Comparison of ENCODE assay signal across 31 cellular contexts in the genomic region with DNA sequence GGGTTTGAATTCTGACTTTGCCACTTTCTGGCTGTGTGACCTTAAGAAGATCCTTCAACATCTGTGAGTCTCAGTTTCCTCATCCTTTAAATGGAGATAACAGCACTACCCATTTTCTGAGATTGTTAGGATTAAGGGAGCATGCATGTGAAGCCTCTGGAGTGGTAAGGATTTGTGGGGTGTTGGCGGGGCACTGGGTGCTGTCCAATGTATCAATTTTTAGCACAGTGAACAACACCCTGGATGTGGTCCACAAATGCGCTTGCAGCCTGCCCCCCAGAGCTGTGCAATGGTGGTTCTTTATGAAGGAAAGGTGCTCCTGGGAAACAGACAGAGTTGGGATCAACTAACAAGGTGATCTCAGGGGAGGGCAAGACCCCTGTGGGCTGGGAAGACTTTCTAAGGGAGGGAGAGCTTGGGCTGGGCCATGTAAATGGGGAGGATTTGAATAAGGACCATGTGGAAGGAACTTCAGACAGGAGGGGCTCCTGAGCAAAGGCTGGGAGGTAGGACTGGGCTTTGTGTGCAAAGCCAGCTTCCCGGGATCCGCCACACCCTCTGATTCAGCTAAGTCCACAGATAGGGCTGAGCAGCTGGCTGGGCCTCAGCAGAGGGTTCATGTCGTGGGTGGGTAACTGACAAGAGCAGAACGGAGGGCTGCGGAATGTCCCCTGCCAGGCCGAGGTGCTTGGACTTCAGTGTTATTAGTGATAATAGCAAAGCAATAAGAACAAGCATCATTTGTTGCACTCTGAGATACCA. TPM values are rescaled to one million over a fixed set of nuclear protein-coding genes. Genes with fewer than 3 reads are reported as not detected.
DNase-seq lines count a peak whose midpoint lies in the region; ATAC-seq and TF ChIP-seq lines count a peak whose summit lies in the region.
"Had no signal": no experiment of that assay in that cellular context is flagged by ENCODE, and none has a peak within 500 bp of the region (broad histone marks: within the 10 kb centered on the region; RNA-seq: fewer than 3 reads in every experiment).

No MANE protein-coding gene starts in this region.

- H2AFZ ChIP-seq in H9 (ENCODE audit: low read length) = no peak overlapping the region

- H3K23me2 ChIP-seq in H9 (ENCODE audit: insufficient read length, low read depth, low read length, poor library complexity, severe bottlenecking) = no peaks in the 10 kb centered on the region

- no peak overlapping the region for H2BK5ac ChIP-seq in H9 (ENCODE audit: insufficient read length, low read length)

- intact Hi-C loops in Calu3 (cut with micrococcal nuclease; ENCODE audit: unreplicated experiment) = no loop called here

- H3K4me1 Mint-ChIP-seq in Calu3 (ENCODE audit: low read depth, unreplicated experiment) = no peaks in the 10 kb centered on the region
- peaks cover 9 to 30% of the 10 kb centered on the region in 2 experiments for H3K4me1 Mint-ChIP-seq in H9
- H3K4me1 Mint-ChIP-seq: activated CD4-positive, alpha-beta memory T cell treated with anti-CD3 and anti-CD28 coated beads, Interleukin-2, amount 10 ng/mL, durations not matched to agents 7 days and 5 days; activated T-helper 17 cell treated with anti-CD3 and anti-CD28 coated beads, Interleukin-2, amount 50 U/mL, for 72 hours; immature natural killer cell; stimulated activated naive CD8-positive, alpha-beta T cell treated with anti-CD3 and anti-CD28 coated beads, Interleukin-15, amount 100 ng/mL, for 72 hours; T-cell had no signal

- no peak overlapping the region for H4K5ac ChIP-seq in H9 (ENCODE audit: insufficient read length, low read depth, low read length)

- H3K36me3 Mint-ChIP-seq in Calu3 (ENCODE audit: insufficient read depth, unreplicated experiment) (no peaks in the 10 kb centered on the region), H9 (ENCODE audit: insufficient read depth in 1 of 3, low read depth in 3 of 3) (no peaks in the 10 kb centered on the region; a peak in 1 of 7 replicates)
- H3K36me3 Mint-ChIP-seq: immature natural killer cell; naive thymus-derived CD4-positive, alpha-beta T cell; T-cell had no signal

- DNase-seq in LHCN-M2 (ENCODE audit: low read depth) (peak; percentile 41), WERI-Rb-1 (peak; percentile 45), iPS-NIHi7 (ENCODE audit: extremely low spot score) (peak; percentile 54), GM20000 (ENCODE audit: low spot score) (no peak), Calu3 (no peak), H9 (no peak)
- DNase-seq: activated CD4-positive, alpha-beta memory T cell treated with anti-CD3 and anti-CD28 coated beads, Interleukin-2, amount 10 ng/mL, durations not matched to agents 7 days and 5 days; activated CD4-positive, CD25-positive, alpha-beta regulatory T cell treated with anti-CD3 and anti-CD28 coated beads, Interleukin-2, amount 50 U/mL, for 72 hours; activated naive CD4-positive, alpha-beta T cell treated with anti-CD3 and anti-CD28 coated beads, Interleukin-2, amount 50 U/mL, for 16 hours; effector CD8-positive, alpha-beta T cell; foreskin keratinocyte; immature natural killer cell; mesenchymal stem cell; naive thymus-derived CD4-positive, alpha-beta T cell; NCI-H1436; NCI-H2107; NCI-H446; SIG-M5; stimulated activated CD4-positive, alpha-beta T cell treated with anti-CD3 and anti-CD28 coated beads, Interleukin-1b, Interleukin-23, amount 100 ng/mL, for 48 hours; stimulated activated CD8-positive, alpha-beta memory T cell treated with anti-CD3 and anti-CD28 coated beads, Interleukin-4, amount 100 ng/mL, for 48 hours; stimulated activated naive CD8-positive, alpha-beta T cell treated with anti-CD3 and anti-CD28 coated beads, Interleukin-15, amount 100 ng/mL, for 72 hours; T-cell; thyroid gland had no signal

- no peak overlapping the region for H3K23ac ChIP-seq in H9 (ENCODE audit: insufficient read length, low read depth, low read length)

- no CpG with 5 or more reads among the region's 8 CpGs for WGBS in H9 (ENCODE audit: extremely low coverage, insufficient read length, low lambda C conversion rate)

- no peaks in the 10 kb centered on the region for H3K36me3 ChIP-seq in WERI-Rb-1
- H3K36me3 ChIP-seq in skeletal muscle satellite cell (ENCODE audit: insufficient read depth, low read length) = no peaks in the 10 kb centered on the region
- H3K36me3 ChIP-seq: breast epithelium, thyroid gland had no signal

- H3K27me3 ChIP-seq in WERI-Rb-1 (ENCODE audit: insufficient read depth, low read depth, severe bottlenecking) (no peaks in the 10 kb centered on the region), skeletal muscle satellite cell (ENCODE audit: control insufficient read depth, insufficient read depth, low read length) (peaks cover 44% of the 10 kb centered on the region), H9 (ENCODE audit: insufficient read depth, low read length) (no peaks in the 10 kb centered on the region)
- H3K27me3 ChIP-seq: breast epithelium, foreskin keratinocyte, thyroid gland had no signal

- no peak overlapping the region for H3K18ac ChIP-seq in H9 (ENCODE audit: insufficient read length, low read depth, low read length)

- H3K4me3 Mint-ChIP-seq in Calu3 (ENCODE audit: low read depth, unreplicated experiment) = no peak overlapping the region
- no peak overlapping the region for H3K4me3 Mint-ChIP-seq in H9
- H3K4me3 Mint-ChIP-seq: activated CD4-positive, alpha-beta memory T cell treated with anti-CD3 and anti-CD28 coated beads, Interleukin-2, amount 10 ng/mL, durations not matched to agents 7 days and 5 days; activated T-helper 17 cell treated with anti-CD3 and anti-CD28 coated beads, Interleukin-2, amount 50 U/mL, for 72 hours; immature natural killer cell; naive thymus-derived CD4-positive, alpha-beta T cell; stimulated activated naive CD8-positive, alpha-beta T cell treated with anti-CD3 and anti-CD28 coated beads, Interleukin-15, amount 100 ng/mL, for 72 hours; T-cell had no signal

- no peak for ATAC-seq in HG03159 (IDR thresholded peaks at IDR 0.05; ENCODE audit: unreplicated experiment)
- ATAC-seq: activated T-helper 17 cell treated with anti-CD3 and anti-CD28 coated beads, Interleukin-2, amount 50 U/mL, for 72 hours; foreskin keratinocyte; left lobe of liver; naive thymus-derived CD4-positive, alpha-beta T cell; stimulated activated naive CD8-positive, alpha-beta T cell treated with anti-CD3 and anti-CD28 coated beads, Interleukin-15, amount 100 ng/mL, for 72 hours; T-cell had no signal

- no peak overlapping the region for H3K14ac ChIP-seq in H9 (ENCODE audit: insufficient read depth, low read length)

- H4K91ac ChIP-seq in H9 (ENCODE audit: insufficient read length, low read depth, low read length) = no peak overlapping the region

- no peak overlapping the region for H2BK120ac ChIP-seq in H9 (ENCODE audit: low read depth, low read length, poor library complexity, severe bottlenecking)

- H3K4ac ChIP-seq in H9 (ENCODE audit: low read depth, low read length) = no peak overlapping the region

- H3K9ac ChIP-seq in skeletal muscle satellite cell (ENCODE audit: low read depth, low read length) (no peak overlapping the region), H9 (ENCODE audit: extremely low read depth, insufficient read length, low read length) (no peak overlapping the region)
- H3K9ac ChIP-seq: KMS-11 had no signal

- H2BK15ac ChIP-seq in H9 (ENCODE audit: low read depth, low read length) = no peak overlapping the region

- H3T11ph ChIP-seq in H9 (ENCODE audit: low read length) = no peak overlapping the region

- H3K4me3 ChIP-seq in WERI-Rb-1 (ENCODE audit: low read depth, low read length) (no peak overlapping the region), skeletal muscle satellite cell (ENCODE audit: low read length) (no peak overlapping the region)
- H3K4me3 ChIP-seq: breast epithelium, smooth muscle cell, thyroid gland had no signal

- no peak overlapping the region for H4K8ac ChIP-seq in H9 (replicated peaks; ENCODE audit: insufficient read length, low read depth, low read length)

- peaks cover 7% of the 10 kb centered on the region for H3K4me1 ChIP-seq in skeletal muscle satellite cell (ENCODE audit: control insufficient read depth, insufficient read depth, low read length)
- H3K4me1 ChIP-seq in H9 (ENCODE audit: insufficient read depth, low read length) = no peaks in the 10 kb centered on the region
- H3K4me1 ChIP-seq: breast epithelium, thyroid gland had no signal

- TF ChIP-seq CTCF in WERI-Rb-1 (IDR thresholded peaks at IDR 0.05; ENCODE audit: low read depth, low read length) (no peak), GM20000 (IDR thresholded peaks at IDR 0.05; ENCODE audit: extremely low read depth, missing control alignments) (no peak), Calu3 (IDR thresholded peaks at IDR 0.05; ENCODE audit: unreplicated experiment) (no peak), H9 (conservative IDR thresholded peaks at IDR 0.05) (no peak)

- CTCF ChIA-PET in Calu3 (lab: Charles Lee) = no interaction called here

- peak overlapping the region; percentile 23 for H3K4me2 ChIP-seq in skeletal muscle satellite cell (ENCODE audit: low read length)
- no peak overlapping the region for H3K4me2 ChIP-seq in H9 (ENCODE audit: insufficient read depth, insufficient read length, low read length)
- H3K4me2 ChIP-seq: KMS-11, smooth muscle cell had no signal

- H3K27me3 Mint-ChIP-seq in Calu3 (ENCODE audit: unreplicated experiment) (peaks cover 62% of the 10 kb centered on the region), H9 (ENCODE audit: low read depth) (peaks cover 46% of the 10 kb centered on the region)

- no peak overlapping the region for H3K56ac ChIP-seq in H9 (ENCODE audit: insufficient read length, low read depth, low read length)

- no peak overlapping the region for H2AK5ac ChIP-seq in H9 (ENCODE audit: insufficient read length, low read length)

- no peak overlapping the region for H2BK12ac ChIP-seq in H9 (ENCODE audit: insufficient read length, low read depth, low read length)

- no peaks in the 10 kb centered on the region for H4K20me1 ChIP-seq in H9 (ENCODE audit: control insufficient read depth, insufficient read depth, insufficient read length)

- no peaks in the 10 kb centered on the region for H3K79me2 ChIP-seq in H9 (ENCODE audit: insufficient read depth, low read length)

- no TSS peak for BruUV-seq in Calu3 (replicated peaks; lab: Mats Ljungman, UMichigan)

- no peaks in the 10 kb centered on the region for H3K79me1 ChIP-seq in H9 (ENCODE audit: insufficient read depth, low read depth, low read length, poor library complexity, severe bottlenecking)

- H3K9me3 ChIP-seq in WERI-Rb-1 (ENCODE audit: severe bottlenecking) = no peaks in the 10 kb centered on the region
- H3K9me3 ChIP-seq in skeletal muscle satellite cell (replicated peaks; ENCODE audit: low read length) = no peaks in the 10 kb centered on the region
- no peaks in the 10 kb centered on the region for H3K9me3 ChIP-seq in H9 (ENCODE audit: control insufficient read depth, low read depth, low read length)
- H3K9me3 ChIP-seq: breast epithelium, thyroid gland had no signal

- H2BK20ac ChIP-seq in H9 (ENCODE audit: low read depth, low read length, poor library complexity, severe bottlenecking) = no peak overlapping the region

- H3K27ac ChIP-seq in WERI-Rb-1 (no peak overlapping the region), H9 (ENCODE audit: insufficient read length, low read depth, low read length) (no peak overlapping the region)
- H3K27ac ChIP-seq: breast epithelium, C4-2B, foreskin keratinocyte, KMS-11, thyroid gland had no signal

- H3K27ac Mint-ChIP-seq in Calu3 (ENCODE audit: unreplicated experiment) (no peak overlapping the region), H9 (no peak overlapping the region)
- H3K27ac Mint-ChIP-seq: activated CD4-positive, alpha-beta memory T cell treated with anti-CD3 and anti-CD28 coated beads, Interleukin-2, amount 10 ng/mL, durations not matched to agents 7 days and 5 days; activated T-helper 17 cell treated with anti-CD3 and anti-CD28 coated beads, Interleukin-2, amount 50 U/mL, for 72 hours; immature natural killer cell; naive thymus-derived CD4-positive, alpha-beta T cell; stimulated activated naive CD8-positive, alpha-beta T cell treated with anti-CD3 and anti-CD28 coated beads, Interleukin-15, amount 100 ng/mL, for 72 hours; T-cell had no signal

- H3K9me3 Mint-ChIP-seq in Calu3 (ENCODE audit: low read depth, unreplicated experiment) = no peaks in the 10 kb centered on the region
- no peaks in the 10 kb centered on the region for H3K9me3 Mint-ChIP-seq in H9
- H3K9me3 Mint-ChIP-seq: activated CD4-positive, alpha-beta memory T cell treated with anti-CD3 and anti-CD28 coated beads, Interleukin-2, amount 10 ng/mL, durations not matched to agents 7 days and 5 days; activated T-helper 17 cell treated with anti-CD3 and anti-CD28 coated beads, Interleukin-2, amount 50 U/mL, for 72 hours; immature natural killer cell; naive thymus-derived CD4-positive, alpha-beta T cell; stimulated activated naive CD8-positive, alpha-beta T cell treated with anti-CD3 and anti-CD28 coated beads, Interleukin-15, amount 100 ng/mL, for 72 hours; T-cell had no signal

RNA-seq across cellular contexts. Expression of a gene that starts 22.7 kb away (rescaled TPM):
- total RNA-seq in LHCN-M2 (2014; rRNA removed) (0.19 and 0.23 TPM in 2 replicates), Calu3 (2022) (0.10 and 0.14 TPM in 2 replicates), H9 (2021) (0.42 and 0.53 TPM in 2 replicates)
- polyA plus RNA-seq in LHCN-M2 (2012) = 0.11 TPM
- total RNA-seq in skeletal muscle satellite cell (2012; rRNA removed) = under 0.01 TPM in 2 replicates
- total RNA-seq: activated CD4-positive, alpha-beta memory T cell treated with anti-CD3 and anti-CD28 coated beads, Interleukin-2, amount 10 ng/mL, durations not matched to agents 7 days and 5 days; left lobe of liver had no signal
- polyA plus RNA-seq: immature natural killer cell, smooth muscle cell had no signal

Comparison
In these comparisons a context has a peak if more than half of its experiments do, and no peak if none do; other contexts are left out.
1. DNase-seq: peak in LHCN-M2 (single experiment), WERI-Rb-1 (single experiment) and iPS-NIHi7 (single experiment); none in GM20000 (single experiment), Calu3 (single experiment) and H9 (single experiment).